Comparison of ENCODE assay signal across 1 cellular context in the genomic region with DNA sequence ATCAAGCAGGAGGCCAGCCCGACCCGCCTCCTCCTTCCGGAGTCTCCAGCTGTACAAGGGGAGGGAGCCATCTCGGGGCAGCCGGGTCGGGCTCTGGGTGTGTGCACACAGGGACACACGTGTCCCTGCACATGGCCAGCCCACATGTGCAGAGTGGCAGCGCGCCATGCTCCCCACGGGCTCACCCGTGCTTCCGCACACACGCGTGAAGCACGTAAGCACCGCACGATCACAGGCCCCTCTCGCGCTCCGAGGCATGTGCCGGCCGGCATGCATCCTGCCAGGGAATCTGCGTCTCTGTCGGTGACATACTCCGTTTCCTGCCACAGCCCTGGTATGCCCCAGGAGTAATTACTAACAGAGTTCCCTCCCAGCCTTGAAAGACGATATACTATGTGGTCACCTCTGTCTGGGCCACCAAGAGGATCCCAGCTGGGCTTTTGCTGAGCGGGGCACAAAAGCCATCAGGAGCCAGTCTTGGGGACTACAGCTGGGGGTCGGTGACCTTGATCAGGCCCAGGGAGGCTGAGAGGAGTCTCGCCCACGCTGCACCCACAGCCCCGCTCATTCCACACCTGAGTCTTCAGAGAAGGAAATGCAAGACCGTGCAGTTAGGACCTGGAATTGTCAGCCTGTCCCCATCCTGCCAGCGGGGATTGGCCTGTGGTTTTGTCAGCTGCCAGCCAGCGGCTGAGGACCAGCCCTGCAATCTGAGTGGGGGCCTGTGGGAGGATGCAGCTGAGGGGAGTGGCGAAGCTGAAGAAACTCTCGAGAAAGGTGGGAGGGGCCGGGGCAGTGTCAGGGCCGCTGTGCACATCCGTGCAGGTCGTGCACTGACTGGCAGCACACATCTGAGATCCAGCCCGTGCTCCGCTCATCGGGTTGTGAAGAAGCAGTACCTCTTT.
TF ChIP-seq lines count a peak whose summit lies in the region.

No MANE protein-coding gene starts in this region.

TF ChIP-seq in H1, 55 proteins besides CTCF, POLR2A, EP300 and RAD21:
- TF ChIP-seq YY1 (IDR thresholded peaks at IDR 0.05; ENCODE audit: low read depth, low read length) (no peak), TEAD4 (IDR thresholded peaks at IDR 0.05; ENCODE audit: low read depth, low read length) (no peak), RBBP5 (IDR thresholded peaks at IDR 0.05; ENCODE audit: borderline replicate concordance, low read depth, low read length) (no peak), BACH1 (IDR thresholded peaks at IDR 0.05; ENCODE audit: low read length) (no peak), JUN (IDR thresholded peaks at IDR 0.05; ENCODE audit: low read depth, low read length) (no peak), JUND (IDR thresholded peaks at IDR 0.05; ENCODE audit: low read length) (no peak)
TF ChIP-seq in H1: peak in this region for 0.
